ENCODE assay signal across 13 cellular contexts in the genomic region with DNA sequence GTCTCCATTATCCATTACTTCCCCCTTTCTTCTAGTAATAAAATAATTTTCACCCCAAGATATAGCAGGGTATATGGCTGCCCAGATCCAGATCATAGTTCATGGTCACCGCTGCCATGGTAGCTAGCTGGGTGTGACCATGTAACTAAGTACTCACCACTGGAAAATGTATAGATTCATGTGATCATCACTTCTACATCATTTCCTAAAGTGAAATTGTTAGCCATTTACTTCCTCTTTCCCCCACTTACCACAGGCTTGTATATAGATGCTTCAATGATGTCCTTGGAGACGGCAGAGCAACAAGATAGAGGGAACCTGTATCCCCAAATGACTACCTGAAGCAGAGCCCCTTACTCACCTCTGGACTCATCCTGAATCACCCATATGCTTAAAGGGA. TPM values are rescaled to one million over a fixed set of nuclear protein-coding genes. Genes with fewer than 3 reads are reported as not detected.
DNase-seq lines count a peak whose midpoint lies in the region; ATAC-seq and TF ChIP-seq lines count a peak whose summit lies in the region.
"Had no signal": no experiment of that assay in that cellular context is flagged by ENCODE, and none has a peak within 500 bp of the region (broad histone marks: within the 10 kb centered on the region; RNA-seq: fewer than 3 reads in every experiment).

No MANE protein-coding gene starts in this region.

- peaks cover 11 to 15% of the 10 kb centered on the region in 2 donors for H3K4me1 Mint-ChIP-seq in effector memory CD8-positive, alpha-beta T cell (ENCODE audit: low read depth in 2 of 2)
- peaks cover 9% of the 10 kb centered on the region for H3K4me1 Mint-ChIP-seq in activated naive CD4-positive, alpha-beta T cell treated with anti-CD3 and anti-CD28 coated beads for 36 hours (ENCODE audit: low read depth)

- 90% methylated on average over 2 of the region's 2 CpGs for WGBS in right cardiac atrium

- no peaks in the 10 kb centered on the region for H3K9me2 ChIP-seq in PC-9 (ENCODE audit: insufficient read depth)

- no peak overlapping the region for H3K4me2 ChIP-seq in PC-9

- H3K27me3 Mint-ChIP-seq in effector memory CD8-positive, alpha-beta T cell = no peaks in the 10 kb centered on the region
- no peaks in the 10 kb centered on the region for H3K27me3 Mint-ChIP-seq in activated naive CD4-positive, alpha-beta T cell treated with anti-CD3 and anti-CD28 coated beads for 36 hours (ENCODE audit: low read depth)

- H3K9me3 ChIP-seq in right cardiac atrium (ENCODE audit: control insufficient read depth, low read length) (no peaks in the 10 kb centered on the region), right atrium auricular region (no peaks in the 10 kb centered on the region), PC-9 (ENCODE audit: insufficient read depth, low read depth) (no peaks in the 10 kb centered on the region)
- H3K9me3 ChIP-seq: ovary had no signal

- H3K4me3 Mint-ChIP-seq in effector memory CD8-positive, alpha-beta T cell = no peak overlapping the region
- H3K4me3 Mint-ChIP-seq in activated naive CD4-positive, alpha-beta T cell treated with anti-CD3 and anti-CD28 coated beads for 36 hours = no peak overlapping the region

- H3K4me1 ChIP-seq in right cardiac atrium (ENCODE audit: control insufficient read depth, insufficient read depth, low read length) (no peaks in the 10 kb centered on the region), right atrium auricular region (no peaks in the 10 kb centered on the region), PC-9 (replicated peaks; ENCODE audit: insufficient read depth) (peaks cover 30% of the 10 kb centered on the region)

- H3K4me3 ChIP-seq in right cardiac atrium (ENCODE audit: low read length) = no peak overlapping the region
- H3K4me3 ChIP-seq in right atrium auricular region = no peak overlapping the region
- H3K4me3 ChIP-seq in PC-9 = no peak overlapping the region
- H3K4me3 ChIP-seq: ovary had no signal

- H3K27ac ChIP-seq in right cardiac atrium (ENCODE audit: low read length) (no peak overlapping the region), right atrium auricular region (no peak overlapping the region), PC-9 (peak overlapping the region; percentile 67)
- H3K27ac ChIP-seq: ovary had no signal

- ATAC-seq in right cardiac atrium (peak; percentile 20 to 22), GM21825 (IDR thresholded peaks at IDR 0.05; ENCODE audit: unreplicated experiment) (no peak)
- peak; percentile 14 for ATAC-seq in effector memory CD8-positive, alpha-beta T cell (replicated peaks)

- H3K27ac Mint-ChIP-seq in effector memory CD8-positive, alpha-beta T cell = no peak overlapping the region
- H3K27ac Mint-ChIP-seq in activated naive CD4-positive, alpha-beta T cell treated with anti-CD3 and anti-CD28 coated beads for 36 hours = no peak overlapping the region

- no peaks in the 10 kb centered on the region for H3K9me3 Mint-ChIP-seq in effector memory CD8-positive, alpha-beta T cell
- H3K9me3 Mint-ChIP-seq in activated naive CD4-positive, alpha-beta T cell treated with anti-CD3 and anti-CD28 coated beads for 36 hours = no peaks in the 10 kb centered on the region

- H3K79me2 ChIP-seq in PC-9 (ENCODE audit: low read depth) = no peaks in the 10 kb centered on the region

- H3K27me3 ChIP-seq in right cardiac atrium (ENCODE audit: control insufficient read depth, insufficient read depth) = no peaks in the 10 kb centered on the region
- H3K27me3 ChIP-seq in right atrium auricular region = no peaks in the 10 kb centered on the region
- no peaks in the 10 kb centered on the region for H3K27me3 ChIP-seq in PC-9 (ENCODE audit: insufficient read depth, low read depth)
- H3K27me3 ChIP-seq: ovary had no signal

- CTCF ChIA-PET in PC-9 (lab: Charles Lee) = interaction anchor here (0.6 kb wide), 1 partner anchor 255 kb away, joined by 4 read pairs; no protein-coding TSS in a partner anchor
- CTCF ChIA-PET in activated naive CD4-positive, alpha-beta T cell treated with anti-CD3 and anti-CD28 coated beads for 36 hours (lab: Charles Lee) = interaction anchor here (1.2 to 5.0 kb wide), 2 partner anchors 20 to 98 kb away, joined by 3 to 29 read pairs; no protein-coding TSS in a partner anchor

- H2AFZ ChIP-seq in PC-9 = no peak overlapping the region

- no peaks in the 10 kb centered on the region for H4K20me1 ChIP-seq in PC-9 (ENCODE audit: insufficient read depth)

- TF ChIP-seq CTCF in right atrium auricular region (IDR thresholded peaks at IDR 0.05) (no peak), PC-9 (conservative IDR thresholded peaks at IDR 0.05) (no peak)

- DNase-seq in right cardiac atrium (no peak), right atrium auricular region (ENCODE audit: low spot score) (no peak), PC-9 (peak in 1 of 2 experiments; percentile 40), foreskin melanocyte (no peak)
- no peak for DNase-seq in effector memory CD8-positive, alpha-beta T cell
- DNase-seq in activated naive CD4-positive, alpha-beta T cell treated with anti-CD3 and anti-CD28 coated beads for 36 hours = no peak
- DNase-seq in activated naive CD4-positive, alpha-beta T cell (lab: John Stamatoyannopoulos, UW) = no peak
- DNase-seq: activated CD4-positive, alpha-beta T cell treated with anti-CD3 and anti-CD28 coated beads, Interleukin-2, amount 50 U/mL, for 48 hours; NCI-H2029; ovary; RPMI8226; stimulated activated CD4-positive, alpha-beta T cell treated with anti-CD3 and anti-CD28 coated beads, Interleukin-4, amount 100 ng/mL, for 4 hours had no signal

- POLR2A ChIA-PET in PC-9 (lab: Charles Lee; ENCODE audit: unreplicated experiment) = no interaction called here

- H3K36me3 Mint-ChIP-seq in effector memory CD8-positive, alpha-beta T cell (ENCODE audit: insufficient read depth) = peaks cover 5% of the 10 kb centered on the region
- no peaks in the 10 kb centered on the region for H3K36me3 Mint-ChIP-seq in activated naive CD4-positive, alpha-beta T cell treated with anti-CD3 and anti-CD28 coated beads for 36 hours (ENCODE audit: low read depth)

- intact Hi-C loops in right cardiac atrium (cut with DNase I) (no loop called here), PC-9 (cut with micrococcal nuclease; ENCODE audit: unreplicated experiment) (no loop called here)
- intact Hi-C loops in activated naive CD4-positive, alpha-beta T cell treated with anti-CD3 and anti-CD28 coated beads for 36 hours (cut with micrococcal nuclease) = no loop called here

- BruUV-seq in PC-9 (replicated peaks; lab: Mats Ljungman, UMichigan) = no TSS peak

- H3F3A ChIP-seq in PC-9 (ENCODE audit: insufficient read depth, low read depth) = no peaks in the 10 kb centered on the region

- H3K36me3 ChIP-seq in right atrium auricular region = no peaks in the 10 kb centered on the region
- no peaks in the 10 kb centered on the region for H3K36me3 ChIP-seq in PC-9 (ENCODE audit: low read depth)
- H3K36me3 ChIP-seq: ovary had no signal

RNA-seq across cellular contexts. Expression of gene EYA3, which starts 22.7 kb away (rescaled TPM):
- total RNA-seq in right cardiac atrium (10 to 100 TPM; 17.4 to 22.7 (median 19.5) TPM), right atrium auricular region (10 to 100 TPM; 13.6 to 15.6 TPM), PC-9 (2021) (9.6 and 19.0 TPM in 2 replicates)
- 5.8 TPM for polyA plus RNA-seq in right cardiac atrium
- 10 to 100 TPM; 25.4 to 25.9 TPM for total RNA-seq in activated naive CD4-positive, alpha-beta T cell treated with anti-CD3 and anti-CD28 coated beads for 36 hours
